In genomic region chr9:130689937-130690700, GRCh38 we compare ENCODE assay signal across 8 cellular contexts. TPM values are rescaled to one million over a fixed set of nuclear protein-coding genes. Genes with fewer than 3 reads are reported as not detected.
A peak's percentile ranks its signal among the peaks of the same experiment; 100 is the strongest.
DNase-seq lines count a peak whose midpoint lies in the region; ATAC-seq, FAIRE-seq and TF ChIP-seq lines count a peak whose summit lies in the region.

No MANE protein-coding gene starts in this region.

- H3K9me3 ChIP-seq in right lobe of liver, result no peaks in the 10 kb centered on the region

- no peak for TF ChIP-seq POLR2A in right lobe of liver (IDR thresholded peaks at IDR 0.05)

- no peaks in the 10 kb centered on the region for H3K36me3 ChIP-seq in right lobe of liver

- TF ChIP-seq CTCF in right lobe of liver (IDR thresholded peaks at IDR 0.05), result no peak

- intact Hi-C loops in right lobe of liver (cut with DNase I), result no loop called here

- peak; percentile 28 for FAIRE-seq in colon (lab: Jason Lieb, UNC)
- no peak for FAIRE-seq in urothelium cell line (lab: Jason Lieb, UNC)

- DNase-seq in Ammon's horn (ENCODE audit: low spot score), result peak; percentile 85
- peak; percentile 90 for DNase-seq in NOMO-1 treated with DMSO at 0.1 percent for 48 hours (lab: John Stamatoyannopoulos, UW; ENCODE audit: unreplicated experiment)
- DNase-seq in right lobe of liver, result peak in 1 of 3 donors; percentile 82
- peak; percentile 86 for DNase-seq in urothelium cell line (ENCODE audit: low spot score)

- H3K4me3 ChIP-seq in right lobe of liver, result peak overlapping the region in 2 of 3 donors; percentile 10 to 28

- 54% methylated on average over 15 of the region's 15 CpGs for WGBS in right lobe of liver (ENCODE audit: insufficient coverage, low coverage, low lambda C conversion rate, missing lambda C conversion rate)

- H3K27me3 ChIP-seq in right lobe of liver, result no peaks in the 10 kb centered on the region

- peaks cover 0 to 19% (median 2%) of the 10 kb centered on the region in 4 donors for H3K4me1 ChIP-seq in right lobe of liver

- peak; percentile 32 for ATAC-seq in HG02885 (IDR thresholded peaks at IDR 0.05; ENCODE audit: poor library complexity, unreplicated experiment)
- peak; percentile 33 to 62 (median 57) for ATAC-seq in right lobe of liver
- no peak for ATAC-seq in HG02642 (IDR thresholded peaks at IDR 0.05; ENCODE audit: poor library complexity, unreplicated experiment)
- no peak for ATAC-seq in HG02870 (IDR thresholded peaks at IDR 0.05; ENCODE audit: unreplicated experiment)

- H3K27ac ChIP-seq in right lobe of liver, result peak overlapping the region in 2 of 3 donors; percentile 33 to 57

RNA-seq across cellular contexts. Expression of gene EXOSC2, which starts 3.5 kb away (rescaled TPM):
- 10 to 100 TPM in 5 of 6 experiments, 1 to 10 TPM in 1; 9.3 to 15.9 (median 13.3) TPM for total RNA-seq in right lobe of liver

RNA-seq across cellular contexts. Expression of gene PRDM12, which starts 25.7 kb away (rescaled TPM):
- under 1 TPM in 1 of 6 experiments, not detected in 5; 0.15 TPM for total RNA-seq in right lobe of liver

Comparison
In these comparisons a context has a peak if more than half of its experiments do, and no peak if none do; other contexts are left out.
1. ATAC-seq: peak in HG02885 (single experiment) and right lobe of liver (4 of 4); none in HG02642 (single experiment) and HG02870 (single experiment).